In genomic region chr2:100999995-101000394, GRCh38 we compare ENCODE assay signal across 22 cellular contexts.
"Had no signal": no experiment of that assay in that cellular context is flagged by ENCODE, and none has a peak within 500 bp of the region (broad histone marks: within the 10 kb centered on the region; RNA-seq: fewer than 3 reads in every experiment).

No MANE protein-coding gene starts in this region.

- H3K9me3 Mint-ChIP-seq: activated naive CD4-positive, alpha-beta T cell treated with anti-CD3 and anti-CD28 coated beads, Interleukin-2, amount 50 U/mL, for 72 hours; memory B cell; stimulated activated naive CD8-positive, alpha-beta T cell treated with anti-CD3 and anti-CD28 coated beads, Interleukin-15, Interleukin-2, amounts not matched to agents 100 ng/mL and 50 ng/mL, for 24 hours; WTC11 had no signal

- H3K27me3 ChIP-seq: adrenal gland, gastrocnemius medialis, heart right ventricle, tibial nerve, uterus had no signal

- H3K27ac Mint-ChIP-seq: activated CD4-positive, alpha-beta T cell treated with anti-CD3 and anti-CD28 coated beads for 36 hours; activated CD8-positive, alpha-beta memory T cell treated with anti-CD3 and anti-CD28 coated beads, Interleukin-2, amount 10 ng/mL, durations not matched to agents 7 days and 5 days; activated T-cell treated with anti-CD3 and anti-CD28 coated beads, Interleukin-2, amount 50 U/mL, for 24 hours; memory B cell; stimulated activated naive CD8-positive, alpha-beta T cell treated with anti-CD3 and anti-CD28 coated beads, Interleukin-15, Interleukin-2, amounts not matched to agents 100 ng/mL and 50 ng/mL, for 24 hours; WTC11 had no signal

- H3K4me1 ChIP-seq: uterus had no signal

- H3K4me3 Mint-ChIP-seq: activated CD4-positive, alpha-beta T cell treated with anti-CD3 and anti-CD28 coated beads for 36 hours; activated CD8-positive, alpha-beta memory T cell treated with anti-CD3 and anti-CD28 coated beads, Interleukin-2, amount 10 ng/mL, durations not matched to agents 7 days and 5 days; activated T-cell treated with anti-CD3 and anti-CD28 coated beads, Interleukin-2, amount 50 U/mL, for 24 hours; memory B cell; stimulated activated naive CD8-positive, alpha-beta T cell treated with anti-CD3 and anti-CD28 coated beads, Interleukin-15, Interleukin-2, amounts not matched to agents 100 ng/mL and 50 ng/mL, for 24 hours; WTC11 had no signal

- FAIRE-seq: astrocyte, bronchial epithelial cell had no signal

- H3K27me3 Mint-ChIP-seq: activated CD4-positive, alpha-beta T cell treated with anti-CD3 and anti-CD28 coated beads for 36 hours; activated CD8-positive, alpha-beta memory T cell treated with anti-CD3 and anti-CD28 coated beads, Interleukin-2, amount 10 ng/mL, durations not matched to agents 7 days and 5 days; activated T-cell treated with anti-CD3 and anti-CD28 coated beads, Interleukin-2, amount 50 U/mL, for 24 hours; memory B cell; stimulated activated naive CD8-positive, alpha-beta T cell treated with anti-CD3 and anti-CD28 coated beads, Interleukin-15, Interleukin-2, amounts not matched to agents 100 ng/mL and 50 ng/mL, for 24 hours had no signal

- H3K36me3 ChIP-seq: uterus had no signal

- DNase-seq: activated CD4-positive, alpha-beta T cell treated with anti-CD3 and anti-CD28 coated beads for 36 hours; activated CD4-positive, alpha-beta T cell treated with anti-CD3 and anti-CD28 coated beads, Interleukin-2, amount 50 U/mL, for 48 hours; activated CD8-positive, alpha-beta memory T cell treated with anti-CD3 and anti-CD28 coated beads, Interleukin-2, amount 10 ng/mL, durations not matched to agents 7 days and 5 days; activated effector memory CD4-positive, alpha-beta T cell treated with anti-CD3 and anti-CD28 coated beads, Interleukin-2, amount 50 U/mL, for 16 hours; activated T-cell treated with anti-CD3 and anti-CD28 coated beads, Interleukin-2, amount 50 U/mL, for 24 hours; adrenal gland; cerebellar nuclear complex; cortex of kidney; effector CD4-positive, alpha-beta T cell; gastrocnemius medialis; heart right ventricle; nucleus accumbens; stimulated activated CD4-positive, alpha-beta T cell treated with anti-CD3 and anti-CD28 coated beads, Interleukin-12 subunit alpha, Interleukin-12 subunit beta, amount 100 ng/mL, for 4 hours; stimulated activated CD4-positive, alpha-beta T cell treated with anti-CD3 and anti-CD28 coated beads, Interleukin-2, amount 100 ng/mL, for 24 hours; uterus had no signal

- H3K27ac ChIP-seq: adrenal gland, gastrocnemius medialis, heart right ventricle, tibial nerve, uterus had no signal

- H3K4me3 ChIP-seq: adrenal gland, gastrocnemius medialis, heart right ventricle, tibial nerve, uterus had no signal

- H3K9me3 ChIP-seq: adrenal gland, gastrocnemius medialis, heart right ventricle, tibial nerve, uterus had no signal

- ATAC-seq: activated CD4-positive, alpha-beta T cell treated with anti-CD3 and anti-CD28 coated beads for 36 hours; activated CD8-positive, alpha-beta memory T cell treated with anti-CD3 and anti-CD28 coated beads, Interleukin-2, amount 10 ng/mL, durations not matched to agents 7 days and 5 days; activated naive CD4-positive, alpha-beta T cell treated with anti-CD3 and anti-CD28 coated beads, Interleukin-2, amount 50 U/mL, for 72 hours; gastrocnemius medialis; heart right ventricle; WTC11 had no signal
